19 cellular contexts compared by ENCODE assay signal in the genomic region with DNA sequence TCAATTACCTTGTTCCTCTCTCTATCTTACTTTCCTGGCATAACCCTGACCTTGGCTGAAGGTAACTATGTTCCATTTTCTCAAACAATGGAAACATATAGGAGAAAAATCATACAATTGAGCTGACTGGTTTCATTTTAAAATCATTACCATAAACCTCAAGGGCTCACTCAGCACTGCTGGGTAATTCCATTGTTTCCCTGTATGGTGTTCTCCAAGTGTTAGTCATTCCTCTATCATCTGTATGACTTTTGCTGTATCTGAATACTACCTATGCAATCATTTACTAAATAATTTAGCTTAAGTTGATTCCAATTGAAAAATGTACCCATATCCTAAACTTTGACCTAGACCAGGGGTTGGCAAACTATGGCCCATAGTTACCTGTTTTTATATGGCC. TPM values are rescaled to one million over a fixed set of nuclear protein-coding genes. Genes with fewer than 3 reads are reported as not detected.
A peak's percentile ranks its signal among the peaks of the same experiment; 100 is the strongest.
DNase-seq lines count a peak whose midpoint lies in the region; ATAC-seq and TF ChIP-seq lines count a peak whose summit lies in the region.
"Had no signal": no experiment of that assay in that cellular context is flagged by ENCODE, and none has a peak within 500 bp of the region (broad histone marks: within the 10 kb centered on the region; RNA-seq: fewer than 3 reads in every experiment).

No MANE protein-coding gene starts in this region.

- peaks cover 38% of the 10 kb centered on the region for H3K4me1 ChIP-seq in KMS-11 (ENCODE audit: low read depth, poor library complexity, severe bottlenecking)

- H3K4me1 Mint-ChIP-seq in dendritic cell treated with granulocyte-macrophage colony-stimulating factor and Interleukin-4, amounts not matched to agents 40 ng/mL and 50 ng/mL, for 4 days (ENCODE audit: low read depth), result peaks cover 36% of the 10 kb centered on the region

- H3K4me3 ChIP-seq in KMS-11 (IDR thresholded peaks at IDR 0.05; ENCODE audit: insufficient read depth, low read depth, low read length), result no peak overlapping the region
- no peak overlapping the region for H3K4me3 ChIP-seq in kidney epithelial cell (ENCODE audit: low read depth, low read length)
- H3K4me3 ChIP-seq: thyroid gland had no signal

- no peak for TF ChIP-seq CTCF in KMS-11 (conservative IDR thresholded peaks at IDR 0.05; ENCODE audit: low read depth, low read length)
- no peak for TF ChIP-seq CTCF in kidney epithelial cell (IDR thresholded peaks at IDR 0.05; ENCODE audit: insufficient read depth, low read length, poor library complexity, severe bottlenecking)

- no peaks in the 10 kb centered on the region for H3K36me3 ChIP-seq in KMS-11 (ENCODE audit: insufficient read depth)
- H3K36me3 ChIP-seq in kidney epithelial cell (ENCODE audit: control insufficient read depth, insufficient read depth, low read length), result no peaks in the 10 kb centered on the region
- H3K36me3 ChIP-seq: thyroid gland had no signal

- H3K79me2 ChIP-seq in KMS-11 (ENCODE audit: insufficient read depth, low read depth), result no peaks in the 10 kb centered on the region

- DNase-seq in Daoy (ENCODE audit: low read depth) (peak; percentile 13), kidney epithelial cell (ENCODE audit: low read depth) (peak; percentile 26), NOMO-1 treated with DMSO at 0.1 percent for 48 hours (lab: John Stamatoyannopoulos, UW; ENCODE audit: unreplicated experiment) (no peak), GDM1 (lab: John Stamatoyannopoulos, UW) (no peak)
- DNase-seq: activated CD4-positive, alpha-beta memory T cell treated with anti-CD3 and anti-CD28 coated beads, Interleukin-2, amount 10 ng/mL, durations not matched to agents 7 days and 5 days; activated T-cell treated with anti-CD3 and anti-CD28 coated beads, Interleukin-2, amount 50 U/mL, for 1 hour; CD8-positive, alpha-beta memory T cell; DMS53; NCI-H2171 treated with DMSO at 0.1 percent for 48 hours; NCI-H748 treated with DMSO at 0.1 percent for 48 hours; SIG-M5; stimulated activated naive B cell treated with anti-CD40 and anti-IgM and Interleukin-4, amounts not matched to agents 10 μg/mL and 1 μg/mL and 100 μg/mL, for 72 hours; T-cell; thyroid gland had no signal

- ATAC-seq in activated CD4-positive, CD25-positive, alpha-beta regulatory T cell treated with anti-CD3 and anti-CD28 coated beads, Interleukin-2, amount 50 U/mL, for 24 hours, result no peak
- ATAC-seq: stimulated activated naive B cell treated with anti-CD40 and anti-IgM and Interleukin-4, amounts not matched to agents 10 μg/mL and 1 μg/mL and 100 μg/mL, for 72 hours; T-cell had no signal

- no peaks in the 10 kb centered on the region for H3K27me3 Mint-ChIP-seq in dendritic cell treated with granulocyte-macrophage colony-stimulating factor and Interleukin-4, amounts not matched to agents 40 ng/mL and 50 ng/mL, for 4 days
- H3K27me3 Mint-ChIP-seq: activated naive CD8-positive, alpha-beta T cell; stimulated activated naive B cell treated with anti-CD40 and anti-IgM and Interleukin-4, amounts not matched to agents 10 μg/mL and 1 μg/mL and 100 μg/mL, for 72 hours had no signal

- no peak overlapping the region for H2AFZ ChIP-seq in KMS-11 (ENCODE audit: low read depth)

- H3K9me3 Mint-ChIP-seq in dendritic cell treated with granulocyte-macrophage colony-stimulating factor and Interleukin-4, amounts not matched to agents 40 ng/mL and 50 ng/mL, for 4 days, result no peaks in the 10 kb centered on the region
- H3K9me3 Mint-ChIP-seq: activated CD4-positive, alpha-beta memory T cell treated with anti-CD3 and anti-CD28 coated beads, Interleukin-2, amount 10 ng/mL, durations not matched to agents 7 days and 5 days; CD8-positive, alpha-beta memory T cell; stimulated activated naive B cell treated with anti-CD40 and anti-IgM and Interleukin-4, amounts not matched to agents 10 μg/mL and 1 μg/mL and 100 μg/mL, for 72 hours had no signal

- H3K27me3 ChIP-seq in KMS-11 (ENCODE audit: insufficient read depth, low read depth), result no peaks in the 10 kb centered on the region
- no peaks in the 10 kb centered on the region for H3K27me3 ChIP-seq in kidney epithelial cell (ENCODE audit: control insufficient read depth, insufficient read depth, low read length)
- H3K27me3 ChIP-seq: thyroid gland had no signal

- H3K4me3 Mint-ChIP-seq in dendritic cell treated with granulocyte-macrophage colony-stimulating factor and Interleukin-4, amounts not matched to agents 40 ng/mL and 50 ng/mL, for 4 days, result no peak overlapping the region
- H3K4me3 Mint-ChIP-seq: activated CD4-positive, alpha-beta memory T cell treated with anti-CD3 and anti-CD28 coated beads, Interleukin-2, amount 10 ng/mL, durations not matched to agents 7 days and 5 days; activated naive CD8-positive, alpha-beta T cell; CD8-positive, alpha-beta memory T cell; stimulated activated naive B cell treated with anti-CD40 and anti-IgM and Interleukin-4, amounts not matched to agents 10 μg/mL and 1 μg/mL and 100 μg/mL, for 72 hours; T-cell had no signal

- no peak overlapping the region for H3K9ac ChIP-seq in KMS-11

- H3K27ac Mint-ChIP-seq in dendritic cell treated with granulocyte-macrophage colony-stimulating factor and Interleukin-4, amounts not matched to agents 40 ng/mL and 50 ng/mL, for 4 days, result peak overlapping the region; percentile 45
- H3K27ac Mint-ChIP-seq: activated CD4-positive, alpha-beta memory T cell treated with anti-CD3 and anti-CD28 coated beads, Interleukin-2, amount 10 ng/mL, durations not matched to agents 7 days and 5 days; activated naive CD8-positive, alpha-beta T cell; CD8-positive, alpha-beta memory T cell; stimulated activated naive B cell treated with anti-CD40 and anti-IgM and Interleukin-4, amounts not matched to agents 10 μg/mL and 1 μg/mL and 100 μg/mL, for 72 hours; T-cell had no signal

- H3K4me2 ChIP-seq in KMS-11, result peak overlapping the region; percentile 33; the same call in 1 of the 2 replicates

- intact Hi-C loops in dendritic cell treated with granulocyte-macrophage colony-stimulating factor and Interleukin-4, amounts not matched to agents 40 ng/mL and 50 ng/mL, for 4 days (cut with micrococcal nuclease), result no loop called here

- no peaks in the 10 kb centered on the region for H4K20me1 ChIP-seq in KMS-11 (ENCODE audit: insufficient read depth)

- 0 out of 2 replicates have a peak overlapping the region, but pooled peaks have one; percentile 37 for H3K27ac ChIP-seq in KMS-11
- H3K27ac ChIP-seq: thyroid gland had no signal

- no peaks in the 10 kb centered on the region for H3K36me3 Mint-ChIP-seq in dendritic cell treated with granulocyte-macrophage colony-stimulating factor and Interleukin-4, amounts not matched to agents 40 ng/mL and 50 ng/mL, for 4 days (ENCODE audit: low read depth)
- H3K36me3 Mint-ChIP-seq: activated naive CD8-positive, alpha-beta T cell; stimulated activated naive B cell treated with anti-CD40 and anti-IgM and Interleukin-4, amounts not matched to agents 10 μg/mL and 1 μg/mL and 100 μg/mL, for 72 hours; T-cell had no signal

RNA-seq across cellular contexts. Expression of a gene that starts 8.2 kb away (rescaled TPM):
- total RNA-seq in Daoy (2014; rRNA removed; shearing (Covaris generic)), result not detected in 2 replicates
- total RNA-seq in kidney epithelial cell, result 0.14 TPM in 1 of 2 replicates, not detected in the other
- total RNA-seq: activated CD4-positive, alpha-beta memory T cell treated with anti-CD3 and anti-CD28 coated beads, Interleukin-2, amount 10 ng/mL, durations not matched to agents 7 days and 5 days; CD8-positive, alpha-beta memory T cell; OCI-LY7 had no signal

RNA-seq across cellular contexts. Expression of a gene that starts 33.7 kb away (rescaled TPM):
- 32.2 and 45.1 TPM in 2 replicates for total RNA-seq in Daoy (2014; rRNA removed; shearing (Covaris generic))
- total RNA-seq in kidney epithelial cell, result 49.2 and 59.8 TPM in 2 replicates

Comparison
In these comparisons a context has a peak if more than half of its experiments do, and no peak if none do; other contexts are left out.
1. DNase-seq: peak in Daoy (single experiment) and kidney epithelial cell (single experiment); none in NOMO-1 treated with DMSO at 0.1 percent for 48 hours (single experiment) and GDM1 (single experiment).